ENCODE assay signal across 2 cellular contexts in genomic region chr3:183984749-183985729, GRCh38.
TF ChIP-seq lines count a peak whose summit lies in the region.

No MANE protein-coding gene starts in this region.

TF ChIP-seq in SK-N-SH treated with all-trans-retinoic acid at 6 μM for 48 hours, 23 proteins besides CTCF, POLR2A, EP300 and RAD21 (continued from another document):
- no peak for TF ChIP-seq TSHZ2 (CRISPR knock-in tag; IDR thresholded peaks at IDR 0.05)
- TF ChIP-seq CSRNP3 (CRISPR knock-in tag; IDR thresholded peaks at IDR 0.05) = no peak
- TF ChIP-seq ISL1 (CRISPR knock-in tag; IDR thresholded peaks at IDR 0.05) = no peak
- TF ChIP-seq PPARA (CRISPR knock-in tag; IDR thresholded peaks at IDR 0.05; ENCODE audit: borderline replicate concordance) = no peak

TF ChIP-seq in SK-N-SH, 30 proteins besides CTCF, POLR2A, EP300 and RAD21 (continued from another document):
- TF ChIP-seq USF2 (IDR thresholded peaks at IDR 0.05; ENCODE audit: borderline replicate concordance, low read depth, low read length) (no peak), SIN3A (IDR thresholded peaks at IDR 0.05; ENCODE audit: borderline replicate concordance, low read depth, low read length) (no peak), RCOR1 (IDR thresholded peaks at IDR 0.05; ENCODE audit: low read length) (no peak), GABPA (IDR thresholded peaks at IDR 0.05; ENCODE audit: low read depth) (no peak), RFX5 (IDR thresholded peaks at IDR 0.05; ENCODE audit: low read length) (no peak), RXRA (IDR thresholded peaks at IDR 0.05; ENCODE audit: borderline replicate concordance, low read depth) (no peak), EZH2phosphoT487 (IDR thresholded peaks at IDR 0.05; ENCODE audit: borderline replicate concordance, low read depth) (no peak), FOSL2 (IDR thresholded peaks at IDR 0.05; ENCODE audit: borderline replicate concordance, low read depth) (no peak), PBX3 (IDR thresholded peaks at IDR 0.05) (no peak), NRF1 (IDR thresholded peaks at IDR 0.05; ENCODE audit: low read depth, low read length) (no peak), GATA2 (CRISPR knock-in tag; IDR thresholded peaks at IDR 0.05) (no peak), TEAD4 (IDR thresholded peaks at IDR 0.05; ENCODE audit: borderline replicate concordance, insufficient read depth) (no peak), FOXM1 (IDR thresholded peaks at IDR 0.05; ENCODE audit: low read depth) (no peak), JUND (IDR thresholded peaks at IDR 0.05) (no peak)
TF ChIP-seq in SK-N-SH: peak in this region for 0.
